Comparison of ENCODE assay signal across 22 cellular contexts in genomic region chr4:5164221-5164912, GRCh38.
A peak's percentile ranks its signal among the peaks of the same experiment; 100 is the strongest.
DNase-seq lines count a peak whose midpoint lies in the region; ATAC-seq and TF ChIP-seq lines count a peak whose summit lies in the region.
"Had no signal": no experiment of that assay in that cellular context is flagged by ENCODE, and none has a peak within 500 bp of the region (broad histone marks: within the 10 kb centered on the region; RNA-seq: fewer than 3 reads in every experiment).

No MANE protein-coding gene starts in this region.

- no peaks in the 10 kb centered on the region for H3K9me3 ChIP-seq in H9 (ENCODE audit: control insufficient read depth, low read depth, low read length)
- H3K9me3 ChIP-seq in SK-N-MC (ENCODE audit: low read depth, low read length) = no peaks in the 10 kb centered on the region
- no peaks in the 10 kb centered on the region for H3K9me3 ChIP-seq in skeletal muscle satellite cell (replicated peaks; ENCODE audit: low read length)
- no peaks in the 10 kb centered on the region for H3K9me3 ChIP-seq in trophoblast cell (ENCODE audit: insufficient read depth, low read depth, low read length)
- H3K9me3 ChIP-seq: Peyer's patch, SJCRH30 had no signal

- H3K9me3 Mint-ChIP-seq in H9 (peaks cover 0 to 6% of the 10 kb centered on the region in 2 experiments; a peak in 1 of 5 replicates), MCF 10A (ENCODE audit: unreplicated experiment) (peaks cover 18% of the 10 kb centered on the region)

- no peak overlapping the region for H2BK12ac ChIP-seq in H9 (ENCODE audit: insufficient read length, low read depth, low read length)
- no peak overlapping the region for H2BK12ac ChIP-seq in trophoblast cell (ENCODE audit: low read length)

- H3K4me1 Mint-ChIP-seq in H9 (peaks cover 14 to 17% of the 10 kb centered on the region in 2 experiments), MCF 10A (ENCODE audit: insufficient read depth, unreplicated experiment) (no peaks in the 10 kb centered on the region)
- H3K4me1 Mint-ChIP-seq: CD4-positive, alpha-beta memory T cell had no signal

- peak overlapping the region; percentile 68; the same call in 1 of the 2 replicates for H3K4me3 ChIP-seq in SK-N-MC
- H3K4me3 ChIP-seq in skeletal muscle satellite cell (ENCODE audit: low read length) = no peak overlapping the region
- no peak overlapping the region for H3K4me3 ChIP-seq in trophoblast cell (ENCODE audit: low read depth, low read length)
- H3K4me3 ChIP-seq: BLaER1 treated with 17β-estradiol and CSF1 and Interleukin-3, amounts not matched to agents 10 nM and 100 nM; GM12878; Peyer's patch had no signal

- no peak for ATAC-seq in GM21526 (IDR thresholded peaks at IDR 0.05; ENCODE audit: low FRiP score, unreplicated experiment)
- ATAC-seq: GM12878 had no signal

- H3K27me3 ChIP-seq in H9 (ENCODE audit: insufficient read depth, low read length) (no peaks in the 10 kb centered on the region), skeletal muscle satellite cell (ENCODE audit: control insufficient read depth, insufficient read depth, low read length) (no peaks in the 10 kb centered on the region), trophoblast cell (ENCODE audit: insufficient read depth, low read length) (no peaks in the 10 kb centered on the region)
- H3K27me3 ChIP-seq: BLaER1 treated with 17β-estradiol and CSF1 and Interleukin-3, amounts not matched to agents 10 nM and 100 nM; Peyer's patch; SJCRH30 had no signal

- no CpG with 5 or more reads among the region's 10 CpGs for WGBS in H9 (ENCODE audit: extremely low coverage, insufficient read length, low lambda C conversion rate)
- no CpG with 5 or more reads among the region's 10 CpGs for WGBS in trophoblast cell (ENCODE audit: extremely low coverage, insufficient coverage, insufficient read length)

- no peak overlapping the region for H4K5ac ChIP-seq in H9 (ENCODE audit: insufficient read length, low read depth, low read length)

- H3K18ac ChIP-seq in H9 (ENCODE audit: insufficient read length, low read depth, low read length) (no peak overlapping the region), trophoblast cell (ENCODE audit: low read length) (no peak overlapping the region)

- H4K91ac ChIP-seq in H9 (ENCODE audit: insufficient read length, low read depth, low read length) = no peak overlapping the region
- no peak overlapping the region for H4K91ac ChIP-seq in trophoblast cell (ENCODE audit: low read depth, low read length)

- peaks cover 2% of the 10 kb centered on the region for H4K20me1 ChIP-seq in H9 (ENCODE audit: control insufficient read depth, insufficient read depth, insufficient read length)

- H2BK120ac ChIP-seq in H9 (ENCODE audit: low read depth, low read length, poor library complexity, severe bottlenecking) (no peak overlapping the region), trophoblast cell (ENCODE audit: insufficient read depth, low read length, poor library complexity) (no peak overlapping the region)

- H3K14ac ChIP-seq in H9 (ENCODE audit: insufficient read depth, low read length) (no peak overlapping the region), trophoblast cell (ENCODE audit: low read length) (no peak overlapping the region)

- H3K4me3 Mint-ChIP-seq in H9 = no peak overlapping the region
- no peak overlapping the region for H3K4me3 Mint-ChIP-seq in MCF 10A (ENCODE audit: unreplicated experiment)

- CTCF ChIA-PET in MCF 10A (lab: Yijun Ruan, JAX) = interaction anchor here (0.5 to 0.9 kb wide), 2 partner anchors 626 to 1742 kb away, joined by 3 read pairs; no protein-coding TSS in a partner anchor

- no peak overlapping the region for H3K9ac ChIP-seq in H9 (ENCODE audit: extremely low read depth, insufficient read length, low read length)
- peak overlapping the region; percentile 28 for H3K9ac ChIP-seq in SK-N-MC (ENCODE audit: insufficient read length)
- peak overlapping the region; percentile 72 for H3K9ac ChIP-seq in skeletal muscle satellite cell (ENCODE audit: low read depth, low read length)
- H3K9ac ChIP-seq in trophoblast cell (ENCODE audit: low read length) = no peak overlapping the region
- H3K9ac ChIP-seq: BLaER1 treated with 17β-estradiol and CSF1 and Interleukin-3, amounts not matched to agents 10 nM and 100 nM had no signal

- no peak overlapping the region for H3K56ac ChIP-seq in H9 (ENCODE audit: insufficient read length, low read depth, low read length)

- peak overlapping the region in 1 of 3 experiments; percentile 97; a peak in 3 of 7 replicates for H3K27ac Mint-ChIP-seq in H9
- no peak overlapping the region for H3K27ac Mint-ChIP-seq in MCF 10A (ENCODE audit: low read depth, unreplicated experiment)
- H3K27ac Mint-ChIP-seq: CD4-positive, alpha-beta memory T cell had no signal

- H3K36me3 ChIP-seq in SK-N-MC (ENCODE audit: insufficient read depth, low read length) (peaks cover 2% of the 10 kb centered on the region; the same call in 1 of the 2 replicates), skeletal muscle satellite cell (ENCODE audit: insufficient read depth, low read length) (no peaks in the 10 kb centered on the region), trophoblast cell (ENCODE audit: control insufficient read depth in 1 of 2, insufficient read depth in 2 of 2, low read length in 2 of 2) (no peaks in the 10 kb centered on the region)
- H3K36me3 ChIP-seq: Peyer's patch, SJCRH30 had no signal

- H3K4ac ChIP-seq in H9 (ENCODE audit: low read depth, low read length) = no peak overlapping the region
- H3K4ac ChIP-seq in trophoblast cell (ENCODE audit: low read depth, low read length) = no peak overlapping the region

- no peak overlapping the region for H2BK15ac ChIP-seq in H9 (ENCODE audit: low read depth, low read length)

- H3K4me1 ChIP-seq in H9 (ENCODE audit: insufficient read depth, low read length) = no peaks in the 10 kb centered on the region
- peaks cover 19% of the 10 kb centered on the region for H3K4me1 ChIP-seq in skeletal muscle satellite cell (ENCODE audit: control insufficient read depth, insufficient read depth, low read length)
- H3K4me1 ChIP-seq in trophoblast cell (ENCODE audit: control insufficient read depth in 1 of 2, insufficient read depth in 2 of 2, low read length in 2 of 2) = peaks cover 6 to 9% of the 10 kb centered on the region in 2 experiments
- H3K4me1 ChIP-seq: Peyer's patch had no signal

- H2AFZ ChIP-seq in H9 (ENCODE audit: low read length) (no peak overlapping the region), trophoblast cell (ENCODE audit: insufficient read depth, low read length, poor library complexity) (no peak overlapping the region)

- no peak overlapping the region for H3K27ac ChIP-seq in H9 (ENCODE audit: insufficient read length, low read depth, low read length)
- peak overlapping the region; percentile 92 for H3K27ac ChIP-seq in SK-N-MC
- no peak overlapping the region for H3K27ac ChIP-seq in trophoblast cell (ENCODE audit: low read depth, low read length)
- H3K27ac ChIP-seq: BLaER1 treated with 17β-estradiol and CSF1 and Interleukin-3, amounts not matched to agents 10 nM and 100 nM; Peyer's patch had no signal

- DNase-seq in H9 (peak; percentile 20), SK-N-MC (ENCODE audit: low read depth, low spot score) (no peak), islet precursor cell (peak; percentile 26), MCF 10A (ENCODE audit: unreplicated experiment) (no peak), NCI-H2029 (lab: John Stamatoyannopoulos, UW) (no peak), trophoblast cell (no peak)
- DNase-seq: CD4-positive, alpha-beta memory T cell; DND-41; GOT3; KG1; NCI-H1105; NCI-H146; NCI-H2029 treated with DMSO at 0.1 percent for 48 hours; NCI-H226; NCI-H524; NCI-H774; Peyer's patch; SJCRH30 had no signal

- no peaks in the 10 kb centered on the region for H3K23me2 ChIP-seq in H9 (ENCODE audit: insufficient read length, low read depth, low read length, poor library complexity, severe bottlenecking)

- TF ChIP-seq CTCF in H9 (conservative IDR thresholded peaks at IDR 0.05) = no peak
- TF ChIP-seq CTCF in MCF 10A (IDR thresholded peaks at IDR 0.05; ENCODE audit: unreplicated experiment) = no peak

- H4K8ac ChIP-seq in H9 (replicated peaks; ENCODE audit: insufficient read length, low read depth, low read length) = no peak overlapping the region
- H4K8ac ChIP-seq in trophoblast cell (ENCODE audit: low read depth, low read length) = no peak overlapping the region

- intact Hi-C loops in MCF 10A (cut with micrococcal nuclease) = no loop called here

- POLR2A ChIA-PET in MCF 10A (lab: Yijun Ruan, JAX) = no interaction called here

- H3K79me2 ChIP-seq in H9 (ENCODE audit: insufficient read depth, low read length) (no peaks in the 10 kb centered on the region), trophoblast cell (ENCODE audit: control insufficient read depth, insufficient read depth, low read length, poor library complexity) (no peaks in the 10 kb centered on the region)

- H3K27me3 Mint-ChIP-seq in H9 (ENCODE audit: low read depth) = peaks cover 10% of the 10 kb centered on the region
- H3K27me3 Mint-ChIP-seq in MCF 10A (ENCODE audit: insufficient read depth, unreplicated experiment) = peaks cover 11% of the 10 kb centered on the region
- H3K27me3 Mint-ChIP-seq: CD4-positive, alpha-beta memory T cell had no signal

- H3K4me2 ChIP-seq in H9 (ENCODE audit: insufficient read depth, insufficient read length, low read length) (no peak overlapping the region), skeletal muscle satellite cell (ENCODE audit: low read length) (no peak overlapping the region), trophoblast cell (ENCODE audit: low read length) (no peak overlapping the region)

- H3K79me1 ChIP-seq in H9 (ENCODE audit: insufficient read depth, low read depth, low read length, poor library complexity, severe bottlenecking) (no peaks in the 10 kb centered on the region), trophoblast cell (ENCODE audit: low read length) (no peaks in the 10 kb centered on the region)

- H2BK20ac ChIP-seq in H9 (ENCODE audit: low read depth, low read length, poor library complexity, severe bottlenecking) = no peak overlapping the region

- H3K23ac ChIP-seq in H9 (ENCODE audit: insufficient read length, low read depth, low read length) = no peak overlapping the region
- H3K23ac ChIP-seq in trophoblast cell (ENCODE audit: low read length) = no peak overlapping the region

- no peak overlapping the region for H3T11ph ChIP-seq in H9 (ENCODE audit: low read length)

- H2AK5ac ChIP-seq in H9 (ENCODE audit: insufficient read length, low read length) (no peak overlapping the region), trophoblast cell (ENCODE audit: low read length) (no peak overlapping the region)

- BruUV-seq in MCF 10A (replicated peaks; lab: Mats Ljungman, UMichigan) = no TSS peak

- peaks cover 0 to 6% (median 0%) of the 10 kb centered on the region in 3 experiments; a peak in 2 of 7 replicates for H3K36me3 Mint-ChIP-seq in H9 (ENCODE audit: insufficient read depth in 1 of 3, low read depth in 3 of 3)
- H3K36me3 Mint-ChIP-seq in MCF 10A (ENCODE audit: insufficient read depth, unreplicated experiment) = no peaks in the 10 kb centered on the region
- H3K36me3 Mint-ChIP-seq: CD4-positive, alpha-beta memory T cell had no signal

- H2BK5ac ChIP-seq in H9 (ENCODE audit: insufficient read length, low read length) (no peak overlapping the region), trophoblast cell (ENCODE audit: low read depth, low read length, poor library complexity) (no peak overlapping the region)

- H4K12ac ChIP-seq in trophoblast cell (ENCODE audit: low read depth, low read length) = no peak overlapping the region

Comparison
In these comparisons a context has a peak if more than half of its experiments do, and no peak if none do; other contexts are left out.
1. DNase-seq: peak in H9 (single experiment) and islet precursor cell (single experiment); none in SK-N-MC (single experiment), MCF 10A (single experiment), NCI-H2029 (single experiment) and trophoblast cell (0 of 2).
2. H3K9ac ChIP-seq: peak in SK-N-MC (single experiment) and skeletal muscle satellite cell (single experiment); none in H9 (single experiment) and trophoblast cell (single experiment).